17 cellular contexts compared by ENCODE assay signal in the genomic region with DNA sequence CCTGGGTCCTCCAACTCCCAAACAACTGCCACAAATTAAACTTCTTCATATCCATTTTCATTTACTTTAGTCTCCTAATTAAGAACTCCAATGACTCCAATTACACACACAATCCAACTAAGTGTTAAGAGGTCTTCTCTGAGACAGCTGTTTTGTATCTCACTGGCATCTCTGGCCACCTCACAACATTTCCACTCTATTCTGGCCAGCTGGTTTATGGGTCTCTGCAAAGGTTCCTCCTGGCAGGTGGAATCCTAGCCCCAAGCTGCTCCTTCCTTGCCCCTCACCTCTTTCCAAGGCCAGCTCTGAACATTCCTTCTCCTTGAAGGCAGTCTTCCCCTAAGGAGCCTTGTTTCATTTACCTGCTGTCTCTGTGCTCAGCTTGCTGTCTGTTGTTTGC.
"Had no signal": no experiment of that assay in that cellular context is flagged by ENCODE, and none has a peak within 500 bp of the region (broad histone marks: within the 10 kb centered on the region; RNA-seq: fewer than 3 reads in every experiment).

No MANE protein-coding gene starts in this region.

- H3K4me3 ChIP-seq: colonic mucosa, gastrocnemius medialis, lung, mucosa of descending colon, pancreas, stomach, thyroid gland had no signal

- H3K27me3 ChIP-seq: colonic mucosa, gastrocnemius medialis, pancreas, stomach, thyroid gland had no signal

- DNase-seq: colonic mucosa; effector CD8-positive, alpha-beta T cell; endodermal cell; foreskin fibroblast; gastrocnemius medialis; head of caudate nucleus; mucosa of descending colon; naive thymus-derived CD4-positive, alpha-beta T cell; nephron progenitor cell; pancreas; stimulated activated CD4-positive, alpha-beta T cell treated with anti-CD3 and anti-CD28 coated beads, Interleukin-2, amount 100 ng/mL, for 24 hours; stimulated activated CD4-positive, alpha-beta T cell treated with anti-CD3 and anti-CD28 coated beads, Interleukin-4, amount 100 ng/mL, for 24 hours; stimulated activated naive CD4-positive, alpha-beta T cell treated with Interleukin-2 at 50 U/mL for 16 hours; stomach; thyroid gland had no signal

- H3K36me3 ChIP-seq: colonic mucosa, gastrocnemius medialis, pancreas, stomach, thyroid gland had no signal

- H3K27ac ChIP-seq: colonic mucosa, epithelial cell of prostate, gastrocnemius medialis, pancreas, stomach, thyroid gland had no signal

- H3K4me1 ChIP-seq: colonic mucosa, gastrocnemius medialis, pancreas, thyroid gland had no signal

- H3K9me3 ChIP-seq: colonic mucosa, gastrocnemius medialis, mucosa of descending colon, pancreas, stomach, thyroid gland had no signal
